Comparison of ENCODE assay signal across 22 cellular contexts in the genomic region with DNA sequence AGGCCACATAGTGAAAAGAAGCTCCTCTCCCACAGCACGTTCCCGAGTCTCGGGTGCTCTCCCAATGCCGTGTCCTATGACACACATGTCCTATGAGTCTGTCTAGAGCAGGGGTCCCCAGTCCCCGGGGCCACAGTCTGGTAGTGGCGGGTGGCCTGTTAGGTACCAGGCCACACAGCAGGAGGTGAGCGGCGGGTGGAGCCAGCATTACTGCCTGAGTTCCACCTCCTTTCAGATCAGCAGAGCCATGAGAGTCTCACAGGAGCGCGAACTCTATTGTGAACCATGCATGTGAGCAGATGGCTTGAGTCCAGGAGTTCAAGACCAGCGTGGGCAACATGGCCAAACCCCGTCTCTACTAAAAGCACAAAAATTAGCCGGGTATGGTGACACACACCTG.
"Had no signal": no experiment of that assay in that cellular context is flagged by ENCODE, and none has a peak within 500 bp of the region (broad histone marks: within the 10 kb centered on the region; RNA-seq: fewer than 3 reads in every experiment).

No MANE protein-coding gene starts in this region.

- H3K27me3 Mint-ChIP-seq: activated naive CD8-positive, alpha-beta T cell treated with anti-CD3 and anti-CD28 coated beads, Interleukin-2, amount 50 U/mL, for 24 hours; stimulated activated memory B cell treated with anti-CD40 and anti-IgM and Interleukin-4, amounts not matched to agents 10 μg/mL and 1 μg/mL and 100 μg/mL, for 72 hours had no signal

- H3K4me3 ChIP-seq: colonic mucosa, gastrocnemius medialis, heart right ventricle, mucosa of descending colon, pancreas had no signal

- H3K27ac Mint-ChIP-seq: activated naive CD4-positive, alpha-beta T cell treated with anti-CD3 and anti-CD28 coated beads, Interleukin-2, amount 10 ng/mL, durations not matched to agents 7 days and 5 days; activated naive CD8-positive, alpha-beta T cell treated with anti-CD3 and anti-CD28 coated beads, Interleukin-2, amount 50 U/mL, for 24 hours; activated T-helper 2 cell treated with anti-CD3 and anti-CD28 coated beads, Interferon-gamma antibody, Interleukin-2, Interleukin-4, amounts not matched to agents 10 μg/mL and 5 μg/mL and 100 μg/mL, durations not matched to agents 14 hours and 24 hours and 36 hours; memory B cell; naive B cell; stimulated activated memory B cell treated with anti-CD40 and anti-IgM and Interleukin-4, amounts not matched to agents 10 μg/mL and 1 μg/mL and 100 μg/mL, for 72 hours; T-helper 1 cell treated with Interleukin-12 subunit alpha and Interleukin-12 subunit beta and Interleukin-4 antibody, amounts not matched to agents 30 μg/mL and 1 μg/mL, for 36 hours had no signal

- H3K9me3 Mint-ChIP-seq: activated naive CD4-positive, alpha-beta T cell treated with anti-CD3 and anti-CD28 coated beads, Interleukin-2, amount 10 ng/mL, durations not matched to agents 7 days and 5 days; activated naive CD8-positive, alpha-beta T cell treated with anti-CD3 and anti-CD28 coated beads, Interleukin-2, amount 50 U/mL, for 24 hours; activated T-helper 2 cell treated with anti-CD3 and anti-CD28 coated beads, Interferon-gamma antibody, Interleukin-2, Interleukin-4, amounts not matched to agents 10 μg/mL and 5 μg/mL and 100 μg/mL, durations not matched to agents 14 hours and 24 hours and 36 hours; brain; central memory CD8-positive, alpha-beta T cell; memory B cell; naive B cell; stimulated activated memory B cell treated with anti-CD40 and anti-IgM and Interleukin-4, amounts not matched to agents 10 μg/mL and 1 μg/mL and 100 μg/mL, for 72 hours; T-helper 1 cell treated with Interleukin-12 subunit alpha and Interleukin-12 subunit beta and Interleukin-4 antibody, amounts not matched to agents 30 μg/mL and 1 μg/mL, for 36 hours had no signal

- H3K4me3 Mint-ChIP-seq: activated naive CD4-positive, alpha-beta T cell treated with anti-CD3 and anti-CD28 coated beads, Interleukin-2, amount 10 ng/mL, durations not matched to agents 7 days and 5 days; activated naive CD8-positive, alpha-beta T cell treated with anti-CD3 and anti-CD28 coated beads, Interleukin-2, amount 50 U/mL, for 24 hours; brain; central memory CD8-positive, alpha-beta T cell; memory B cell; naive B cell; stimulated activated memory B cell treated with anti-CD40 and anti-IgM and Interleukin-4, amounts not matched to agents 10 μg/mL and 1 μg/mL and 100 μg/mL, for 72 hours; T-helper 1 cell treated with Interleukin-12 subunit alpha and Interleukin-12 subunit beta and Interleukin-4 antibody, amounts not matched to agents 30 μg/mL and 1 μg/mL, for 36 hours had no signal

- H3K4me1 ChIP-seq: colonic mucosa, pancreas had no signal

- ATAC-seq: activated naive CD8-positive, alpha-beta T cell treated with anti-CD3 and anti-CD28 coated beads, Interleukin-2, amount 50 U/mL, for 24 hours; esophagus mucosa; gastrocnemius medialis; mucosa of descending colon; pancreas had no signal

- DNase-seq: activated CD4-positive, alpha-beta T cell treated with anti-CD3 and anti-CD28 coated beads, Interleukin-2, amount 50 U/mL, for 1 hour; activated CD4-positive, CD25-positive, alpha-beta regulatory T cell treated with anti-CD3 and anti-CD28 coated beads, Interleukin-2, amount 50 U/mL, for 72 hours; activated naive CD4-positive, alpha-beta T cell treated with anti-CD3 and anti-CD28 coated beads, Interleukin-2, amount 10 ng/mL, durations not matched to agents 7 days and 5 days; activated naive CD8-positive, alpha-beta T cell treated with anti-CD3 and anti-CD28 coated beads, Interleukin-2, amount 50 U/mL, for 24 hours; activated T-cell treated with anti-CD3 and anti-CD28 coated beads, Interleukin-2, amount 50 U/mL, for 1 hour; anterior cingulate cortex; colonic mucosa; gastrocnemius medialis; heart right ventricle; kidney glomerular epithelial cell; mucosa of descending colon; naive B cell; stimulated activated CD4-positive, alpha-beta T cell treated with anti-CD3 and anti-CD28 coated beads, Interleukin-4, amount 100 ng/mL, for 4 hours had no signal

- H3K36me3 Mint-ChIP-seq: activated naive CD4-positive, alpha-beta T cell treated with anti-CD3 and anti-CD28 coated beads, Interleukin-2, amount 10 ng/mL, durations not matched to agents 7 days and 5 days; brain; memory B cell; naive B cell; stimulated activated memory B cell treated with anti-CD40 and anti-IgM and Interleukin-4, amounts not matched to agents 10 μg/mL and 1 μg/mL and 100 μg/mL, for 72 hours had no signal

- H3K9me3 ChIP-seq: colonic mucosa, gastrocnemius medialis, heart right ventricle, mucosa of descending colon, pancreas had no signal

- H3K4me1 Mint-ChIP-seq: activated naive CD8-positive, alpha-beta T cell treated with anti-CD3 and anti-CD28 coated beads, Interleukin-2, amount 50 U/mL, for 24 hours; memory B cell; naive B cell had no signal

- H3K36me3 ChIP-seq: colonic mucosa, gastrocnemius medialis, heart right ventricle, pancreas had no signal

- H3K27ac ChIP-seq: colonic mucosa, gastrocnemius medialis, heart right ventricle, pancreas, VCaP had no signal

- H3K27me3 ChIP-seq: colonic mucosa, gastrocnemius medialis, heart right ventricle, pancreas had no signal
